Comparison of ENCODE assay signal across 1 cellular context in the genomic region with DNA sequence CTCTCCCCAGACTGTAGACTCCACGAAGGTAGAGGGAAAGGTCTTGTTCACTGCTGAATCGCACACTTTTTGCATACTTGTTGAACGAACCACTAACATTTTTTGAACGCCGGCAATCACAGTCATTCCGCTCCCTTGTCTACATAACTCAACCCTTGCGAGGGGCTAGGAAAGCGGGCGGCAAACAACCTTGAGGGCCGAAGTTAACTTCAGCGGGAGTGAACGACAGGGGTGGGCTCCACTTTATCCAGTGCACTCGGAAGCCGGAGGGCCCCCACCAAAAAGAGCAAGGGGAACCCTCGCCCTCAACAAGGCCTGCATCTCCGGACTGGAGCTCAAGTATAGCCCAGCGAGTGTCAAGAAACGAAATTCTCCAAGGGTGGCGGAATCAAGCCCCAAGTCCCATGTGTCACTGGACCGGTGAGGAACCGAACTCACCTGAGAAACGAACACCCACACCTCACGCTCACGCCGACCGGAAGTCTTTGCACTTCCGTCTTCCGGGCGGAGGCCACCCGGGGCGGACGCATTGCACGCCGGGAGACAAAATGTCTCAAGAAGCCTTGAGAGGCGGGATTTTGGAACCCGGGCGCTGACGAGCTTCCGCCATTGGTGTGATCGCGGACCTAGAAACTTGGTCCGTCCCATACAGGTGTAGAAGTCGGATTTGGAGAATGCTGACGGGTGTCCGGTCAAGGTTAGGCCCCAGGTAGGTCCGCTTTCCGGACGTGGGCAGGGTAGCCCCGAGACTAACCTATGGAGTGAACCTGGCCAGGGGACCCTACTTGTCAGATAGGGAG.
TF ChIP-seq lines count a peak whose summit lies in the region.

A gene (minus strand): TSS at position 484 of the 800 bp plus-strand sequence. CDS start 1,644 bp downstream, outside the sequence.

TF ChIP-seq in K562, 482 proteins besides CTCF, POLR2A, EP300 and RAD21 (continued from another document and continues in another):
- TF ChIP-seq FOXJ2 (tag; IDR thresholded peaks at IDR 0.05) = no peak
- TF ChIP-seq HDAC3 (IDR thresholded peaks at IDR 0.05; ENCODE audit: borderline replicate concordance, partially characterized antibody) = no peak
- TF ChIP-seq IRF2 (CRISPR knock-in tag; IDR thresholded peaks at IDR 0.05) = no peak
- no peak for TF ChIP-seq RFX7 (CRISPR knock-in tag; IDR thresholded peaks at IDR 0.05)
- TF ChIP-seq ZNF274 (IDR thresholded peaks at IDR 0.05; ENCODE audit: borderline replicate concordance, low read depth, low read length) = no peak
- no peak for TF ChIP-seq XRCC4 (IDR thresholded peaks at IDR 0.05; ENCODE audit: extremely low read depth, insufficient read depth, insufficient read length)
- TF ChIP-seq, protein P1, sequence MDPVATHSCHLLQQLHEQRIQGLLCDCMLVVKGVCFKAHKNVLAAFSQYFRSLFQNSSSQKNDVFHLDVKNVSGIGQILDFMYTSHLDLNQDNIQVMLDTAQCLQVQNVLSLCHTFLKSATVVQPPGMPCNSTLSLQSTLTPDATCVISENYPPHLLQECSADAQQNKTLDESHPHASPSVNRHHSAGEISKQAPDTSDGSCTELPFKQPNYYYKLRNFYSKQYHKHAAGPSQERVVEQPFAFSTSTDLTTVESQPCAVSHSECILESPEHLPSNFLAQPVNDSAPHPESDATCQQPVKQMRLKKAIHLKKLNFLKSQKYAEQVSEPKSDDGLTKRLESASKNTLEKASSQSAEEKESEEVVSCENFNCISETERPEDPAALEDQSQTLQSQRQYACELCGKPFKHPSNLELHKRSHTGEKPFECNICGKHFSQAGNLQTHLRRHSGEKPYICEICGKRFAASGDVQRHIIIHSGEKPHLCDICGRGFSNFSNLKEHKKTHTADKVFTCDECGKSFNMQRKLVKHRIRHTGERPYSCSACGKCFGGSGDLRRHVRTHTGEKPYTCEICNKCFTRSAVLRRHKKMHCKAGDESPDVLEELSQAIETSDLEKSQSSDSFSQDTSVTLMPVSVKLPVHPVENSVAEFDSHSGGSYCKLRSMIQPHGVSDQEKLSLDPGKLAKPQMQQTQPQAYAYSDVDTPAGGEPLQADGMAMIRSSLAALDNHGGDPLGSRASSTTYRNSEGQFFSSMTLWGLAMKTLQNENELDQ (CRISPR knock-in tag; IDR thresholded peaks at IDR 0.05; ENCODE audit: borderline replicate concordance) = no peak
- TF ChIP-seq ZKSCAN1 (IDR thresholded peaks at IDR 0.05; ENCODE audit: low read depth, low read length) = no peak
- TF ChIP-seq ARNT (IDR thresholded peaks at IDR 0.05) = no peak
- no peak for TF ChIP-seq STAG1 (CRISPR knock-in tag; IDR thresholded peaks at IDR 0.05; ENCODE audit: borderline replicate concordance)
- TF ChIP-seq, protein P2, sequence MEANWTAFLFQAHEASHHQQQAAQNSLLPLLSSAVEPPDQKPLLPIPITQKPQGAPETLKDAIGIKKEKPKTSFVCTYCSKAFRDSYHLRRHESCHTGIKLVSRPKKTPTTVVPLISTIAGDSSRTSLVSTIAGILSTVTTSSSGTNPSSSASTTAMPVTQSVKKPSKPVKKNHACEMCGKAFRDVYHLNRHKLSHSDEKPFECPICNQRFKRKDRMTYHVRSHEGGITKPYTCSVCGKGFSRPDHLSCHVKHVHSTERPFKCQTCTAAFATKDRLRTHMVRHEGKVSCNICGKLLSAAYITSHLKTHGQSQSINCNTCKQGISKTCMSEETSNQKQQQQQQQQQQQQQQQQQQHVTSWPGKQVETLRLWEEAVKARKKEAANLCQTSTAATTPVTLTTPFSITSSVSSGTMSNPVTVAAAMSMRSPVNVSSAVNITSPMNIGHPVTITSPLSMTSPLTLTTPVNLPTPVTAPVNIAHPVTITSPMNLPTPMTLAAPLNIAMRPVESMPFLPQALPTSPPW (CRISPR knock-in tag; IDR thresholded peaks at IDR 0.05) = no peak
- no peak for TF ChIP-seq TOE1 (IDR thresholded peaks at IDR 0.05; ENCODE audit: borderline replicate concordance)
- no peak for TF ChIP-seq TOE1 (CRISPR knock-in tag; IDR thresholded peaks at IDR 0.05; ENCODE audit: borderline replicate concordance, low read depth)
- no peak for TF ChIP-seq SMARCB1 (IDR thresholded peaks at IDR 0.05; ENCODE audit: insufficient read length, low read depth)
- no peak for TF ChIP-seq ZBTB7A (IDR thresholded peaks at IDR 0.05; ENCODE audit: borderline replicate concordance, control insufficient read depth, low read depth, low read length)
- no peak for TF ChIP-seq BRD9 (IDR thresholded peaks at IDR 0.05; ENCODE audit: low read depth, partially characterized antibody)
- TF ChIP-seq XRCC3 (IDR thresholded peaks at IDR 0.05) = no peak
- TF ChIP-seq YY1 (IDR thresholded peaks at IDR 0.05; ENCODE audit: borderline replicate concordance in 1 of 3, control insufficient read depth in 1 of 3, extremely low read depth in 1 of 3, insufficient read depth in 3 of 3, insufficient read length in 1 of 3, insufficient replicate concordance in 2 of 3, low read depth in 1 of 3, low read length in 2 of 3) = peak; percentile 41 to 93 (median 88)
- TF ChIP-seq, protein P3, sequence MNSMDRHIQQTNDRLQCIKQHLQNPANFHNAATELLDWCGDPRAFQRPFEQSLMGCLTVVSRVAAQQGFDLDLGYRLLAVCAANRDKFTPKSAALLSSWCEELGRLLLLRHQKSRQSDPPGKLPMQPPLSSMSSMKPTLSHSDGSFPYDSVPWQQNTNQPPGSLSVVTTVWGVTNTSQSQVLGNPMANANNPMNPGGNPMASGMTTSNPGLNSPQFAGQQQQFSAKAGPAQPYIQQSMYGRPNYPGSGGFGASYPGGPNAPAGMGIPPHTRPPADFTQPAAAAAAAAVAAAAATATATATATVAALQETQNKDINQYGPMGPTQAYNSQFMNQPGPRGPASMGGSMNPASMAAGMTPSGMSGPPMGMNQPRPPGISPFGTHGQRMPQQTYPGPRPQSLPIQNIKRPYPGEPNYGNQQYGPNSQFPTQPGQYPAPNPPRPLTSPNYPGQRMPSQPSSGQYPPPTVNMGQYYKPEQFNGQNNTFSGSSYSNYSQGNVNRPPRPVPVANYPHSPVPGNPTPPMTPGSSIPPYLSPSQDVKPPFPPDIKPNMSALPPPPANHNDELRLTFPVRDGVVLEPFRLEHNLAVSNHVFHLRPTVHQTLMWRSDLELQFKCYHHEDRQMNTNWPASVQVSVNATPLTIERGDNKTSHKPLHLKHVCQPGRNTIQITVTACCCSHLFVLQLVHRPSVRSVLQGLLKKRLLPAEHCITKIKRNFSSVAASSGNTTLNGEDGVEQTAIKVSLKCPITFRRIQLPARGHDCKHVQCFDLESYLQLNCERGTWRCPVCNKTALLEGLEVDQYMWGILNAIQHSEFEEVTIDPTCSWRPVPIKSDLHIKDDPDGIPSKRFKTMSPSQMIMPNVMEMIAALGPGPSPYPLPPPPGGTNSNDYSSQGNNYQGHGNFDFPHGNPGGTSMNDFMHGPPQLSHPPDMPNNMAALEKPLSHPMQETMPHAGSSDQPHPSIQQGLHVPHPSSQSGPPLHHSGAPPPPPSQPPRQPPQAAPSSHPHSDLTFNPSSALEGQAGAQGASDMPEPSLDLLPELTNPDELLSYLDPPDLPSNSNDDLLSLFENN (IDR thresholded peaks at IDR 0.05; ENCODE audit: low read depth in 2 of 2, low read length in 2 of 2) = peak in 1 of 2 experiments; percentile 57; a peak in 1 of 4 replicates
- TF ChIP-seq, protein P4, sequence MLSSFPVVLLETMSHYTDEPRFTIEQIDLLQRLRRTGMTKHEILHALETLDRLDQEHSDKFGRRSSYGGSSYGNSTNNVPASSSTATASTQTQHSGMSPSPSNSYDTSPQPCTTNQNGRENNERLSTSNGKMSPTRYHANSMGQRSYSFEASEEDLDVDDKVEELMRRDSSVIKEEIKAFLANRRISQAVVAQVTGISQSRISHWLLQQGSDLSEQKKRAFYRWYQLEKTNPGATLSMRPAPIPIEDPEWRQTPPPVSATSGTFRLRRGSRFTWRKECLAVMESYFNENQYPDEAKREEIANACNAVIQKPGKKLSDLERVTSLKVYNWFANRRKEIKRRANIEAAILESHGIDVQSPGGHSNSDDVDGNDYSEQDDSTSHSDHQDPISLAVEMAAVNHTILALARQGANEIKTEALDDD (IDR thresholded peaks at IDR 0.05) = no peak
- TF ChIP-seq MAFF (IDR thresholded peaks at IDR 0.05; ENCODE audit: low read length) = no peak
- TF ChIP-seq, protein P5, sequence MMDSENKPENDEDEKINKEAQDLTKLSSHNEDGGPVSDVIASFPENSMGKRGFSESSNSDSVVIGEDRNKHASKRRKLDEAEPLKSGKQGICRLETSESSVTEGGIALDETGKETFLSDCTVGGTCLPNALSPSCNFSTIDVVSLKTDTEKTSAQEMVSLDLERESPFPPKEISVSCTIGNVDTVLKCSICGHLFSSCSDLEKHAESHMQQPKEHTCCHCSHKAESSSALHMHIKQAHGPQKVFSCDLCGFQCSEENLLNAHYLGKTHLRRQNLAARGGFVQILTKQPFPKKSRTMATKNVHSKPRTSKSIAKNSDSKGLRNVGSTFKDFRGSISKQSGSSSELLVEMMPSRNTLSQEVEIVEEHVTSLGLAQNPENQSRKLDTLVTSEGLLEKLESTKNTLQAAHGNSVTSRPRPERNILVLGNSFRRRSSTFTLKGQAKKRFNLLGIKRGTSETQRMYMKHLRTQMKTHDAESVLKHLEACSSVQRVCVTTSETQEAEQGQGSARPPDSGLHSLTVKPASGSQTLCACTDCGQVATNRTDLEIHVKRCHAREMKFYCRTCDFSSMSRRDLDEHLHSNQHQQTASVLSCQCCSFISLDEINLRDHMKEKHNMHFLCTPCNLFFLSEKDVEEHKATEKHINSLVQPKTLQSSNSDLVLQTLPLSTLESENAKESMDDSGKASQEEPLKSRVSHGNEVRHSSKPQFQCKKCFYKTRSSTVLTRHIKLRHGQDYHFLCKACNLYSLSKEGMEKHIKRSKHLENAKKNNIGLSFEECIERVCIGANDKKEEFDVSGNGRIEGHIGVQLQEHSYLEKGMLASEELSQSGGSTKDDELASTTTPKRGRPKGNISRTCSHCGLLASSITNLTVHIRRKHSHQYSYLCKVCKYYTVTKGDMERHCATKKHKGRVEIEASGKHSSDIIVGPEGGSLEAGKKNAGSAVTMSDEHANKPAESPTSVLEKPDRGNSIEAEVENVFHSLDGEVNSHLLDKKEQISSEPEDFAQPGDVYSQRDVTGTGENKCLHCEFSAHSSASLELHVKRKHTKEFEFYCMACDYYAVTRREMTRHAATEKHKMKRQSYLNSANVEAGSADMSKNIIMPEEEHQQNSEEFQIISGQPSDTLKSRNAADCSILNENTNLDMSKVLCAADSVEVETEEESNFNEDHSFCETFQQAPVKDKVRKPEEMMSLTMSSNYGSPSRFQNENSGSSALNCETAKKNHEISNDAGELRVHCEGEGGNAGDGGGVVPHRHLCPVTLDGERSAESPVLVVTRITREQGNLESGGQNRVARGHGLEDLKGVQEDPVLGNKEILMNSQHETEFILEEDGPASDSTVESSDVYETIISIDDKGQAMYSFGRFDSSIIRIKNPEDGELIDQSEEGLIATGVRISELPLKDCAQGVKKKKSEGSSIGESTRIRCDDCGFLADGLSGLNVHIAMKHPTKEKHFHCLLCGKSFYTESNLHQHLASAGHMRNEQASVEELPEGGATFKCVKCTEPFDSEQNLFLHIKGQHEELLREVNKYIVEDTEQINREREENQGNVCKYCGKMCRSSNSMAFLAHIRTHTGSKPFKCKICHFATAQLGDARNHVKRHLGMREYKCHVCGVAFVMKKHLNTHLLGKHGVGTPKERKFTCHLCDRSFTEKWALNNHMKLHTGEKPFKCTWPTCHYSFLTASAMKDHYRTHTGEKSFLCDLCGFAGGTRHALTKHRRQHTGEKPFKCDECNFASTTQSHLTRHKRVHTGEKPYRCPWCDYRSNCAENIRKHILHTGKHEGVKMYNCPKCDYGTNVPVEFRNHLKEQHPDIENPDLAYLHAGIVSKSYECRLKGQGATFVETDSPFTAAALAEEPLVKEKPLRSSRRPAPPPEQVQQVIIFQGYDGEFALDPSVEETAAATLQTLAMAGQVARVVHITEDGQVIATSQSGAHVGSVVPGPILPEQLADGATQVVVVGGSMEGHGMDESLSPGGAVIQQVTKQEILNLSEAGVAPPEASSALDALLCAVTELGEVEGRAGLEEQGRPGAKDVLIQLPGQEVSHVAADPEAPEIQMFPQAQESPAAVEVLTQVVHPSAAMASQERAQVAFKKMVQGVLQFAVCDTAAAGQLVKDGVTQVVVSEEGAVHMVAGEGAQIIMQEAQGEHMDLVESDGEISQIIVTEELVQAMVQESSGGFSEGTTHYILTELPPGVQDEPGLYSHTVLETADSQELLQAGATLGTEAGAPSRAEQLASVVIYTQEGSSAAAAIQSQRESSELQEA (IDR thresholded peaks at IDR 0.05; ENCODE audit: low read depth) = no peak
- TF ChIP-seq TRIM28 (IDR thresholded peaks at IDR 0.05) = no peak
- TF ChIP-seq GATAD2A (IDR thresholded peaks at IDR 0.05) = no peak
- TF ChIP-seq BRCA1 (IDR thresholded peaks at IDR 0.05) = no peak
- TF ChIP-seq BRCA1 (CRISPR knock-in tag; IDR thresholded peaks at IDR 0.05) = no peak
- TF ChIP-seq PTTG1 (tag; IDR thresholded peaks at IDR 0.05; ENCODE audit: low read depth) = no peak
- TF ChIP-seq ZFP36 (IDR thresholded peaks at IDR 0.05; ENCODE audit: low read depth, low read length, partially characterized antibody) = no peak
- no peak for TF ChIP-seq NFATC3 (IDR thresholded peaks at IDR 0.05)
- TF ChIP-seq PCBP1 (IDR thresholded peaks at IDR 0.05; ENCODE audit: low read depth, low read length, poor library complexity, severe bottlenecking) = no peak
- TF ChIP-seq, protein P6, sequence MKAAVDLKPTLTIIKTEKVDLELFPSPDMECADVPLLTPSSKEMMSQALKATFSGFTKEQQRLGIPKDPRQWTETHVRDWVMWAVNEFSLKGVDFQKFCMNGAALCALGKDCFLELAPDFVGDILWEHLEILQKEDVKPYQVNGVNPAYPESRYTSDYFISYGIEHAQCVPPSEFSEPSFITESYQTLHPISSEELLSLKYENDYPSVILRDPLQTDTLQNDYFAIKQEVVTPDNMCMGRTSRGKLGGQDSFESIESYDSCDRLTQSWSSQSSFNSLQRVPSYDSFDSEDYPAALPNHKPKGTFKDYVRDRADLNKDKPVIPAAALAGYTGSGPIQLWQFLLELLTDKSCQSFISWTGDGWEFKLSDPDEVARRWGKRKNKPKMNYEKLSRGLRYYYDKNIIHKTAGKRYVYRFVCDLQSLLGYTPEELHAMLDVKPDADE (conservative IDR thresholded peaks at IDR 0.05; ENCODE audit: control insufficient read depth, low read depth, low read length) = no peak
- TF ChIP-seq ZFPM2 (CRISPR knock-in tag; IDR thresholded peaks at IDR 0.05) = no peak
- TF ChIP-seq POLR2AphosphoS2 (IDR thresholded peaks at IDR 0.05; ENCODE audit: low read length) = peak; percentile 62; the same call in 1 of the 2 replicates
- no peak for TF ChIP-seq HMG20B (CRISPR knock-in tag; IDR thresholded peaks at IDR 0.05)
- TF ChIP-seq SREBF2 (CRISPR knock-in tag; IDR thresholded peaks at IDR 0.05) = no peak
- TF ChIP-seq OTX1 (CRISPR knock-in tag; IDR thresholded peaks at IDR 0.05) = no peak
- peak; percentile 90 for TF ChIP-seq MYC (IDR thresholded peaks at IDR 0.05; ENCODE audit: low read depth, low read length)
- peak; percentile 33; the same call in 1 of the 2 replicates for TF ChIP-seq MYC (CRISPR knock-in tag; IDR thresholded peaks at IDR 0.05; ENCODE audit: borderline replicate concordance, low read depth)
- no peak for TF ChIP-seq RFX1 (IDR thresholded peaks at IDR 0.05)
- no peak for TF ChIP-seq FOXK1 (CRISPR knock-in tag; IDR thresholded peaks at IDR 0.05; ENCODE audit: borderline replicate concordance)
- TF ChIP-seq ZNF408 (CRISPR knock-in tag; IDR thresholded peaks at IDR 0.05; ENCODE audit: low read depth) = no peak
- no peak for TF ChIP-seq TSC22D4 (tag; IDR thresholded peaks at IDR 0.05)
- no peak for TF ChIP-seq HMGN3 (IDR thresholded peaks at IDR 0.05; ENCODE audit: borderline replicate concordance, extremely low read depth, insufficient read length, low read depth, low read length)
- TF ChIP-seq, protein P7, sequence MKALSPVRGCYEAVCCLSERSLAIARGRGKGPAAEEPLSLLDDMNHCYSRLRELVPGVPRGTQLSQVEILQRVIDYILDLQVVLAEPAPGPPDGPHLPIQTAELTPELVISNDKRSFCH (CRISPR knock-in tag; IDR thresholded peaks at IDR 0.05) = no peak
- TF ChIP-seq, protein P7 (tag; IDR thresholded peaks at IDR 0.05) = no peak
